Comparison of ENCODE assay signal across 1 cellular context in the genomic region with DNA sequence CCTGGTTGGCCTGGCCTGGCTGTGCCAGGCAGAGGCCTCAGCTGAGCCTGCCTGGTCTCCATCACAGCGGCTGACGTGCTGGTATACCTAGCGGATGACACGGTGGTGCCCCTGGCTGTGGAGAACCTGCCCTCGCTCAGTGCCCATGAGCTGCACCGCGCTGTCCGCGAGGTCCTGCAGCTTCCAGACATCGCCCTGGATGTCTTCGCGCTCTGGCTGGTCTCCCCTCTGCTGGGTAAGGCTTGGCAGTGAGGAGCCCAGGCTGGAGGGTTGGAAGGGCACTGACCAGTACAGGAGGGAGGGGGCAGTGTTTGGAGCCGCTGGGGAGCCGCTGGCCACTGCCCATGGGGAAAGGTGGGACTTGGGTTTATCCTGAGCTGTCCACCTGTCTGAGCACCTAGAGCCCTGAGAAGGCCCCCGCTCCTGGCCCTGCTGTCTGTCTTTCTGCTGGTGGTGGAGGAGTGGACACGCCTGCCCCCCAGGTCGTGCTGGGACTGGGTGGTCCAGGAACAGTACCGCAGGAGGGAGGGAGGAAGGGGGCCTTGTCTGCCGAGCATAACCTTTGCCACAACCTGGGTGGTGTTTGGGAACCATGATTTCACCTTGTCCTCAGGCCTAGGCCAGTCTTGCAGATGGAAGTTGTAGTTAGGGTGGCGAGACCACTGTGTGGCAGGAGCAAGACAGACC.
TF ChIP-seq lines count a peak whose summit lies in the region.

No MANE protein-coding gene starts in this region.

TF ChIP-seq in HepG2, 621 proteins besides CTCF, POLR2A, EP300 and RAD21:
- TF ChIP-seq, protein P1, sequence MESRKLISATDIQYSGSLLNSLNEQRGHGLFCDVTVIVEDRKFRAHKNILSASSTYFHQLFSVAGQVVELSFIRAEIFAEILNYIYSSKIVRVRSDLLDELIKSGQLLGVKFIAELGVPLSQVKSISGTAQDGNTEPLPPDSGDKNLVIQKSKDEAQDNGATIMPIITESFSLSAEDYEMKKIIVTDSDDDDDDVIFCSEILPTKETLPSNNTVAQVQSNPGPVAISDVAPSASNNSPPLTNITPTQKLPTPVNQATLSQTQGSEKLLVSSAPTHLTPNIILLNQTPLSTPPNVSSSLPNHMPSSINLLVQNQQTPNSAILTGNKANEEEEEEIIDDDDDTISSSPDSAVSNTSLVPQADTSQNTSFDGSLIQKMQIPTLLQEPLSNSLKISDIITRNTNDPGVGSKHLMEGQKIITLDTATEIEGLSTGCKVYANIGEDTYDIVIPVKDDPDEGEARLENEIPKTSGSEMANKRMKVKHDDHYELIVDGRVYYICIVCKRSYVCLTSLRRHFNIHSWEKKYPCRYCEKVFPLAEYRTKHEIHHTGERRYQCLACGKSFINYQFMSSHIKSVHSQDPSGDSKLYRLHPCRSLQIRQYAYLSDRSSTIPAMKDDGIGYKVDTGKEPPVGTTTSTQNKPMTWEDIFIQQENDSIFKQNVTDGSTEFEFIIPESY (CRISPR knock-in tag; IDR thresholded peaks at IDR 0.05), result peak; percentile 54
- TF ChIP-seq NR1H2 (CRISPR knock-in tag; IDR thresholded peaks at IDR 0.05; ENCODE audit: borderline replicate concordance, low read depth), result no peak
- TF ChIP-seq HNRNPL (IDR thresholded peaks at IDR 0.05; ENCODE audit: low read depth, low read length), result 0 out of 2 replicates have a peak, but pooled peaks have one; percentile 35
- 0 out of 2 replicates have a peak, but pooled peaks have one; percentile 29 for TF ChIP-seq RBFOX2 (IDR thresholded peaks at IDR 0.05; ENCODE audit: low read depth, low read length)
